1 cellular context compared by ENCODE assay signal in genomic region chr1:230105754-230106625, GRCh38.
TF ChIP-seq lines count a peak whose summit lies in the region.

No MANE protein-coding gene starts in this region.

TF ChIP-seq in HepG2, 621 proteins besides CTCF, POLR2A, EP300 and RAD21 (continued from another document and continues in another):
- TF ChIP-seq EEA1 (CRISPR knock-in tag; IDR thresholded peaks at IDR 0.05; ENCODE audit: borderline replicate concordance) (no peak), GTF3A (CRISPR knock-in tag; conservative IDR thresholded peaks at IDR 0.05) (no peak), SNRNP70 (IDR thresholded peaks at IDR 0.05; ENCODE audit: low read depth, low read length) (no peak), TBP (CRISPR knock-in tag; IDR thresholded peaks at IDR 0.05) (no peak), HMGXB4 (CRISPR knock-in tag; IDR thresholded peaks at IDR 0.05; ENCODE audit: borderline replicate concordance in 1 of 2, low read depth in 1 of 2) (peak in 1 of 2 experiments; percentile 48; a peak in 1 of 4 replicates), ZNF775 (CRISPR knock-in tag; IDR thresholded peaks at IDR 0.05; ENCODE audit: borderline replicate concordance) (no peak), CBX1 (IDR thresholded peaks at IDR 0.05; ENCODE audit: low read depth) (no peak), ARNT2 (CRISPR knock-in tag; IDR thresholded peaks at IDR 0.05; ENCODE audit: low read depth) (no peak), ZNF382 (CRISPR knock-in tag; IDR thresholded peaks at IDR 0.05; ENCODE audit: borderline replicate concordance) (no peak), E2F1 (CRISPR knock-in tag; IDR thresholded peaks at IDR 0.05) (no peak), CCDC6 (CRISPR knock-in tag; IDR thresholded peaks at IDR 0.05) (peak; percentile 71; the same call in 1 of the 2 replicates), FOXK2 (IDR thresholded peaks at IDR 0.05) (no peak), NFYC (CRISPR knock-in tag; IDR thresholded peaks at IDR 0.05) (no peak), ZMAT3 (CRISPR knock-in tag; conservative IDR thresholded peaks at IDR 0.05) (no peak), ETV6 (CRISPR knock-in tag; conservative IDR thresholded peaks at IDR 0.05) (no peak), ZNF160 (CRISPR knock-in tag; IDR thresholded peaks at IDR 0.05) (no peak), ERF (CRISPR knock-in tag; IDR thresholded peaks at IDR 0.05) (peak; percentile 69; the same call in 1 of the 2 replicates), CREM (IDR thresholded peaks at IDR 0.05) (peak; percentile 76), CREM (CRISPR knock-in tag; IDR thresholded peaks at IDR 0.05) (no peak), TSC22D2 (CRISPR knock-in tag; IDR thresholded peaks at IDR 0.05; ENCODE audit: borderline replicate concordance) (no peak), NKX3-1 (CRISPR knock-in tag; IDR thresholded peaks at IDR 0.05) (0 out of 2 replicates have a peak, but pooled peaks have one; percentile 57), ZNF652 (CRISPR knock-in tag; IDR thresholded peaks at IDR 0.05; ENCODE audit: borderline replicate concordance, low read depth) (peak; percentile 96), NR2F1 (CRISPR knock-in tag; IDR thresholded peaks at IDR 0.05) (no peak), ZNF576 (CRISPR knock-in tag; IDR thresholded peaks at IDR 0.05) (no peak), PRDM4 (CRISPR knock-in tag; IDR thresholded peaks at IDR 0.05; ENCODE audit: borderline replicate concordance) (no peak), MEF2D (CRISPR knock-in tag; IDR thresholded peaks at IDR 0.05) (no peak), NR0B2 (CRISPR knock-in tag; IDR thresholded peaks at IDR 0.05) (no peak), KAT8 (CRISPR knock-in tag; IDR thresholded peaks at IDR 0.05) (peak; percentile 64; the same call in 1 of the 2 replicates), HIC2 (CRISPR knock-in tag; IDR thresholded peaks at IDR 0.05; ENCODE audit: low read depth) (peak; percentile 81), RFXAP (CRISPR knock-in tag; IDR thresholded peaks at IDR 0.05; ENCODE audit: borderline replicate concordance) (no peak), ZNF318 (CRISPR knock-in tag; IDR thresholded peaks at IDR 0.05) (no peak), ZNF468 (CRISPR knock-in tag; IDR thresholded peaks at IDR 0.05) (no peak), ZMYM2 (CRISPR knock-in tag; IDR thresholded peaks at IDR 0.05) (0 out of 2 replicates have a peak, but pooled peaks have one; percentile 73), NR2C2 (CRISPR knock-in tag; IDR thresholded peaks at IDR 0.05; ENCODE audit: borderline replicate concordance) (peak; percentile 75), NR3C1 (CRISPR knock-in tag; IDR thresholded peaks at IDR 0.05) (no peak), ZNF670 (CRISPR knock-in tag; IDR thresholded peaks at IDR 0.05; ENCODE audit: borderline replicate concordance) (peak; percentile 80; the same call in 1 of the 2 replicates), ZNF616 (CRISPR knock-in tag; IDR thresholded peaks at IDR 0.05; ENCODE audit: low read depth) (no peak), HNF1A (IDR thresholded peaks at IDR 0.05; ENCODE audit: low read depth) (peak; percentile 95), HNF1A (CRISPR knock-in tag; IDR thresholded peaks at IDR 0.05; ENCODE audit: borderline replicate concordance) (peak; percentile 98), SSRP1 (CRISPR knock-in tag; IDR thresholded peaks at IDR 0.05) (no peak), ZNF619 (CRISPR knock-in tag; IDR thresholded peaks at IDR 0.05) (no peak)
